In genomic region chr13:85431720-85432119, GRCh38 we compare ENCODE assay signal across 2 cellular contexts.
TF ChIP-seq lines count a peak whose summit lies in the region.

No MANE protein-coding gene starts in this region.

TF ChIP-seq in IMR-90, 13 proteins besides CTCF, POLR2A, EP300 and RAD21:
- TF ChIP-seq SMC3 (IDR thresholded peaks at IDR 0.05; ENCODE audit: low read depth, low read length) (no peak), BHLHE40 (IDR thresholded peaks at IDR 0.05; ENCODE audit: low read depth, low read length) (no peak), MAFK (IDR thresholded peaks at IDR 0.05; ENCODE audit: low read depth, low read length) (no peak), ELK1 (IDR thresholded peaks at IDR 0.05; ENCODE audit: borderline replicate concordance, low read depth, low read length) (no peak), CEBPB (IDR thresholded peaks at IDR 0.05; ENCODE audit: low read depth, low read length) (no peak), MXI1 (IDR thresholded peaks at IDR 0.05; ENCODE audit: borderline replicate concordance, low read depth, low read length) (no peak), CHD1 (IDR thresholded peaks at IDR 0.05; ENCODE audit: low read depth, low read length) (no peak), FOS (IDR thresholded peaks at IDR 0.05; ENCODE audit: low read depth, low read length) (no peak), RFX5 (IDR thresholded peaks at IDR 0.05; ENCODE audit: low read depth, low read length) (no peak), NFE2L2 (IDR thresholded peaks at IDR 0.05; ENCODE audit: low read depth, low read length) (no peak), MAZ (IDR thresholded peaks at IDR 0.05; ENCODE audit: borderline replicate concordance, low read depth, low read length) (no peak), RCOR1 (IDR thresholded peaks at IDR 0.05; ENCODE audit: insufficient replicate concordance, low read length) (no peak), USF2 (IDR thresholded peaks at IDR 0.05; ENCODE audit: low read depth, low read length) (no peak)

TF ChIP-seq in H1, 55 proteins besides CTCF, POLR2A, EP300 and RAD21:
- TF ChIP-seq TAF1 (IDR thresholded peaks at IDR 0.05; ENCODE audit: low read depth, low read length) (no peak), KDM5A (IDR thresholded peaks at IDR 0.05; ENCODE audit: low read length) (no peak), USF2 (IDR thresholded peaks at IDR 0.05; ENCODE audit: low read length) (no peak), NANOG (IDR thresholded peaks at IDR 0.05; ENCODE audit: insufficient read depth, low read depth, low read length, poor library complexity, severe bottlenecking) (no peak), JUND (IDR thresholded peaks at IDR 0.05; ENCODE audit: low read length) (no peak), CTBP2 (IDR thresholded peaks at IDR 0.05; ENCODE audit: borderline replicate concordance, insufficient read depth, insufficient read length, low read length) (no peak), CBX5 (IDR thresholded peaks at IDR 0.05; ENCODE audit: low read depth, low read length) (no peak), KDM1A (IDR thresholded peaks at IDR 0.05; ENCODE audit: borderline replicate concordance, low read length) (no peak)
- TF ChIP-seq, protein P1, sequence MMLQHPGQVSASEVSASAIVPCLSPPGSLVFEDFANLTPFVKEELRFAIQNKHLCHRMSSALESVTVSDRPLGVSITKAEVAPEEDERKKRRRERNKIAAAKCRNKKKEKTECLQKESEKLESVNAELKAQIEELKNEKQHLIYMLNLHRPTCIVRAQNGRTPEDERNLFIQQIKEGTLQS (IDR thresholded peaks at IDR 0.05; ENCODE audit: insufficient read depth, low read depth, low read length) = no peak
